In the genomic region with DNA sequence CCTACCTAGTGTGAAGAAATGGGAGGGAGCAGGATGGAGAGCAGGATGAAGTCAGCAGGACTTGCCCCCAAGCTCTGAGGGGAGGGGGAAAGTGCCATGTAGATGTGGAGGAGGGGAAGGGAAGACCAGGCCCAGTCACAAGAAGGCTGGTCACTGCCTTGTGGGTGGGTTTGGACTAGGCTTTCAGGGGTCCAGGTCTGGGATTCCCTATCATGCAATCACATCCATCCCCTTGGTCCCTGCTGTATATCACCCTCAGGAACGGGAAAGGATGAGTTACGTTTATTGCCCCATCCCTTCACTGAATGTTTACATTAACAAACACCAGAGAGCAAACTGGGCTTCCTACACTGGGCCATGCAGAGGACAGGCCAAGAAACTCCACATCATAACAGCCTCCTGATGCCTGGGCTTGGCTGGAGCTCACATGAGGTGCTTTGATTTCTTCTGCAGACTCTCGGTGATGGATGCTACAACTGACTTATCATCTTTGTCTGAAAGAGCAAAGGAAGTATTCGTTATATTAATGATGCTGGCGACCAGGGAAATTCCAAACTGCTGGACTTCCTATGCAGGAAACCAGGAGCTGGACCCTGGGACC, we compare ENCODE assay signal across 1 cellular context.
TF ChIP-seq lines count a peak whose summit lies in the region.

No MANE protein-coding gene starts in this region.

TF ChIP-seq in WTC11, 78 proteins besides CTCF, POLR2A, EP300 and RAD21 (continued from another document):
- TF ChIP-seq, protein P1, sequence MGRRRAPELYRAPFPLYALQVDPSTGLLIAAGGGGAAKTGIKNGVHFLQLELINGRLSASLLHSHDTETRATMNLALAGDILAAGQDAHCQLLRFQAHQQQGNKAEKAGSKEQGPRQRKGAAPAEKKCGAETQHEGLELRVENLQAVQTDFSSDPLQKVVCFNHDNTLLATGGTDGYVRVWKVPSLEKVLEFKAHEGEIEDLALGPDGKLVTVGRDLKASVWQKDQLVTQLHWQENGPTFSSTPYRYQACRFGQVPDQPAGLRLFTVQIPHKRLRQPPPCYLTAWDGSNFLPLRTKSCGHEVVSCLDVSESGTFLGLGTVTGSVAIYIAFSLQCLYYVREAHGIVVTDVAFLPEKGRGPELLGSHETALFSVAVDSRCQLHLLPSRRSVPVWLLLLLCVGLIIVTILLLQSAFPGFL (CRISPR knock-in tag; IDR thresholded peaks at IDR 0.05; ENCODE audit: borderline replicate concordance): no peak
- TF ChIP-seq IRF2 (CRISPR knock-in tag; IDR thresholded peaks at IDR 0.05; ENCODE audit: borderline replicate concordance, low read depth): no peak
- no peak for TF ChIP-seq NFYB (CRISPR knock-in tag; conservative IDR thresholded peaks at IDR 0.05; ENCODE audit: low read depth)
